ENCODE assay signal across 26 cellular contexts in genomic region chr17:20771104-20771503, GRCh38.
DNase-seq lines count a peak whose midpoint lies in the region; ATAC-seq, FAIRE-seq and TF ChIP-seq lines count a peak whose summit lies in the region.
"Had no signal": no experiment of that assay in that cellular context is flagged by ENCODE, and none has a peak within 500 bp of the region (broad histone marks: within the 10 kb centered on the region; RNA-seq: fewer than 3 reads in every experiment).

No MANE protein-coding gene starts in this region.

- H3K27me3 ChIP-seq in BLaER1, result no peaks in the 10 kb centered on the region
- no peaks in the 10 kb centered on the region for H3K27me3 ChIP-seq in GM12878 (replicated peaks in 1 of 2; ENCODE audit: control insufficient read depth in 2 of 2, insufficient read depth in 2 of 2, low read length in 1 of 2)
- H3K27me3 ChIP-seq: BE2C had no signal

- FAIRE-seq in GM12878 (lab: Jason Lieb, UNC), result no peak
- FAIRE-seq: A549, GM12891, GM19239 had no signal

- BruUV-seq in GM12878 (replicated peaks; lab: Mats Ljungman, UMichigan), result no TSS peak

- in situ Hi-C loops in GM12878 (cut with MboI), result no loop called here

- peak overlapping the region; percentile 40 for H3K27ac Mint-ChIP-seq in neural crest cell (ENCODE audit: unreplicated experiment)
- H3K27ac Mint-ChIP-seq in osteocyte (ENCODE audit: unreplicated experiment), result no peak overlapping the region
- H3K27ac Mint-ChIP-seq: CD14-positive monocyte; CD4-positive, alpha-beta memory T cell; CD4-positive, CD25-positive, alpha-beta regulatory T cell; CD8-positive, alpha-beta memory T cell had no signal

- H3K4me1 ChIP-seq in BLaER1 (peaks cover 82% of the 10 kb centered on the region), GM12878 (ENCODE audit: control insufficient read depth, insufficient read depth, low read length) (no peaks in the 10 kb centered on the region)
- H3K4me1 ChIP-seq: A549, BE2C had no signal

- H4K20me1 ChIP-seq in BLaER1, result no peaks in the 10 kb centered on the region
- H4K20me1 ChIP-seq in GM12878 (ENCODE audit: control insufficient read depth, insufficient read depth), result no peaks in the 10 kb centered on the region

- SMC1A ChIA-PET in GM12878 (lab: Charles Lee; ENCODE audit: uncharacterized antibody, unreplicated experiment), result interaction anchor here (0.6 kb wide), 1 partner anchor 106 kb away, joined by 3 read pairs; no protein-coding TSS in a partner anchor

- WGBS in GM12878 (ENCODE audit: insufficient coverage, insufficient replicate concordance, low lambda C conversion rate, missing lambda C conversion rate), result 39% methylated on average over 8 of the region's 8 CpGs

- H2AFZ ChIP-seq in GM12878 (ENCODE audit: control insufficient read depth, low read depth, low read length), result no peak overlapping the region

- RAD21 ChIA-PET in GM12878 (lab: Charles Lee; ENCODE audit: unreplicated experiment), result no interaction called here

- H3K79me2 ChIP-seq in GM12878 (ENCODE audit: control insufficient read depth, insufficient read depth, low read length), result no peaks in the 10 kb centered on the region

- no peak for TF ChIP-seq RAD21 in GM12878 (IDR thresholded peaks at IDR 0.05; ENCODE audit: insufficient read depth, low read depth, low read length)

- H3K4me1 Mint-ChIP-seq in neural crest cell, result no peaks in the 10 kb centered on the region
- peaks cover 10% of the 10 kb centered on the region for H3K4me1 Mint-ChIP-seq in osteocyte (ENCODE audit: unreplicated experiment)
- H3K4me1 Mint-ChIP-seq: CD4-positive, alpha-beta memory T cell had no signal

- TF ChIP-seq CTCF in GM12878 (IDR thresholded peaks at IDR 0.05 in 2 of 3, conservative IDR thresholded peaks at IDR 0.05 in 1 of 3; ENCODE audit: control insufficient read depth in 2 of 3, extremely low read depth in 1 of 3, insufficient read depth in 1 of 3, low read depth in 3 of 3, low read length in 3 of 3), result no peak
- no peak for TF ChIP-seq CTCF in neural crest cell (conservative IDR thresholded peaks at IDR 0.05)
- no peak for TF ChIP-seq CTCF in osteocyte (IDR thresholded peaks at IDR 0.05)

- TF ChIP-seq EP300 in GM12878 (IDR thresholded peaks at IDR 0.05; ENCODE audit: borderline replicate concordance in 1 of 2, control insufficient read depth in 1 of 2, low read depth in 2 of 2, low read length in 2 of 2), result no peak

- H3K4me3 ChIP-seq in BLaER1 (no peak overlapping the region), GM12878 (no peak overlapping the region)
- H3K4me3 ChIP-seq: A549 had no signal

- CTCF ChIA-PET in GM12878 (lab: Yijun Ruan, JAX), result no interaction called here

- H3K27ac ChIP-seq in BLaER1 (peak overlapping the region; percentile 57; the same call in 1 of the 2 replicates), GM12878 (ENCODE audit: control insufficient read depth, insufficient read depth) (no peak overlapping the region)
- H3K27ac ChIP-seq: 22Rv1, A549 had no signal

- H3K36me3 ChIP-seq in BLaER1 (no peaks in the 10 kb centered on the region), GM12878 (ENCODE audit: control insufficient read depth in 2 of 2, insufficient read depth in 2 of 2, low read length in 1 of 2) (no peaks in the 10 kb centered on the region)
- H3K36me3 ChIP-seq: BE2C had no signal

- no peaks in the 10 kb centered on the region for H3K27me3 Mint-ChIP-seq in neural crest cell (ENCODE audit: low read depth)
- no peaks in the 10 kb centered on the region for H3K27me3 Mint-ChIP-seq in osteocyte (ENCODE audit: unreplicated experiment)
- H3K27me3 Mint-ChIP-seq: CD4-positive, CD25-positive, alpha-beta regulatory T cell had no signal

- intact Hi-C loops in GM12878 (cut with micrococcal nuclease; ENCODE audit: unreplicated experiment), result no loop called here

- no peak for TF ChIP-seq POLR2A in GM12878 (IDR thresholded peaks at IDR 0.05; ENCODE audit: low read depth, low read length)

- H3K9me3 Mint-ChIP-seq in neural crest cell (no peaks in the 10 kb centered on the region), osteocyte (ENCODE audit: unreplicated experiment) (no peaks in the 10 kb centered on the region)

- H3K4me3 Mint-ChIP-seq in neural crest cell, result no peak overlapping the region
- H3K4me3 Mint-ChIP-seq in osteocyte (ENCODE audit: unreplicated experiment), result no peak overlapping the region
- H3K4me3 Mint-ChIP-seq: CD14-positive monocyte; CD4-positive, alpha-beta memory T cell; CD4-positive, CD25-positive, alpha-beta regulatory T cell; CD8-positive, alpha-beta memory T cell had no signal

- POLR2A ChIA-PET in GM12878 (lab: Charles Lee), result no interaction called here

- ATAC-seq in GM12878 (no peak), HG02588 (IDR thresholded peaks at IDR 0.05; ENCODE audit: unreplicated experiment) (no peak), GM19455 (IDR thresholded peaks at IDR 0.05; ENCODE audit: unreplicated experiment) (no peak)
- ATAC-seq: A549 had no signal

- H3K9ac ChIP-seq in BLaER1 (no peak overlapping the region), GM12878 (ENCODE audit: control insufficient read depth, insufficient read depth, low read length) (no peak overlapping the region)

- H3K36me3 Mint-ChIP-seq in neural crest cell (ENCODE audit: low read depth), result no peaks in the 10 kb centered on the region
- no peaks in the 10 kb centered on the region for H3K36me3 Mint-ChIP-seq in osteocyte (ENCODE audit: unreplicated experiment)
- H3K36me3 Mint-ChIP-seq: CD14-positive monocyte; CD4-positive, alpha-beta memory T cell; CD4-positive, CD25-positive, alpha-beta regulatory T cell had no signal

- H3K9me3 ChIP-seq in BLaER1 (peaks cover 16% of the 10 kb centered on the region), GM12878 (replicated peaks; ENCODE audit: control insufficient read depth, insufficient read depth, low read length) (no peaks in the 10 kb centered on the region)
- H3K9me3 ChIP-seq: A549, BE2C had no signal

- DNase-seq in GM12878 (ENCODE audit: low read depth, low spot score) (no peak), neural crest cell (ENCODE audit: low read depth, low spot score) (no peak), osteocyte (ENCODE audit: extremely low spot score, unreplicated experiment) (peak; percentile 54), T-helper 1 cell (no peak), AML-193 (lab: John Stamatoyannopoulos, UW) (no peak)
- DNase-seq: BE2C; C1 segment of cervical spinal cord; CD4-positive, alpha-beta memory T cell; CD4-positive, CD25-positive, alpha-beta regulatory T cell; CD8-positive, alpha-beta memory T cell; COR-L47; DMS 273 treated with DMSO at 0.1 percent for 48 hours; DMS153; DMS53; DMS79; DND-41; EL; GDM1 had no signal

- H3K4me2 ChIP-seq in BLaER1, result peak overlapping the region; percentile 71
- H3K4me2 ChIP-seq in GM12878 (ENCODE audit: control insufficient read depth, insufficient read depth), result no peak overlapping the region
- H3K4me2 ChIP-seq: A549 had no signal

TF ChIP-seq in GM12878, 131 proteins besides CTCF, POLR2A, EP300 and RAD21:
- TF ChIP-seq BCL3 (IDR thresholded peaks at IDR 0.05; ENCODE audit: borderline replicate concordance, insufficient read depth, low read depth, low read length, poor library complexity, severe bottlenecking) (peak; percentile 92), TCF3 (IDR thresholded peaks at IDR 0.05; ENCODE audit: borderline replicate concordance, insufficient read depth, low read depth, low read length) (no peak)
